ENCODE assay signal across 1 cellular context in the genomic region with DNA sequence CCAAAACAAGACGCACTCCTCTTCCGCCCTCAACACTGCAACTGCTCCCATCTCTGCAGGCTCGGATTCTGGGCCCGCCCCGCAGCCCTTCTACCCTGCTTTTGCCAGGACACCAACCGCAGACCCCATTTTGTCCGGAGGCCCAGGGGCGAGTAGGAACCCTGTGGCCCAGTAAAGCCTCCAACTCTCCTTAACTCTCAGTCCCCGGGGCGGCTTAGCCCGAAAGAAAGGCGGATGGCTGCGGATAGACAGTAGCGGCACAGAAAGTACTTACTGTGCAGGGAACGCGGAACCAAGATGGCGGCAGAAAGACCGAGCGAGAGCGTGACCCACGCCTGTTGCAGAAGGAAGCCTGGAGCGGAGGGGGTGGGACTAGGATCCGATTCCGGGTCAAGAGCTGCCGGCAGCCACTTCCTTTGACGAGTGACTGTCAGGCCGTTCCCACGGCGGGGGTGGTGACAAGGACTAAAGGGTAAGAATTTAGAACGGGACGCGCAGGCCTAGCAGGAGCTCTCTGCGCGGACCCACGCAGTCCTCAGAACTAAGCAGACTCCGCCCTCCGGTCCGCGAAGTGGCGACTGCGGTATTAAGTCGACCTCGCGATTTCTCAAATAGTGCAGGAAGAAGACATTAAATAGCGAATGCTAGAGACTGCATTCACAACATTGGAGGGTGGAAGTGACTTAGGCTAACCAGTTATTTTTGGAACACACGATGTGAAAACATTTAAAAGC.
TF ChIP-seq lines count a peak whose summit lies in the region.

Gene NACA (minus strand): TSS at position 311 of the 734 bp plus-strand sequence. CDS start 778 bp downstream, outside the sequence.

TF ChIP-seq in HepG2, 621 proteins besides CTCF, POLR2A, EP300 and RAD21 (continued from another document):
- TF ChIP-seq, protein P1, sequence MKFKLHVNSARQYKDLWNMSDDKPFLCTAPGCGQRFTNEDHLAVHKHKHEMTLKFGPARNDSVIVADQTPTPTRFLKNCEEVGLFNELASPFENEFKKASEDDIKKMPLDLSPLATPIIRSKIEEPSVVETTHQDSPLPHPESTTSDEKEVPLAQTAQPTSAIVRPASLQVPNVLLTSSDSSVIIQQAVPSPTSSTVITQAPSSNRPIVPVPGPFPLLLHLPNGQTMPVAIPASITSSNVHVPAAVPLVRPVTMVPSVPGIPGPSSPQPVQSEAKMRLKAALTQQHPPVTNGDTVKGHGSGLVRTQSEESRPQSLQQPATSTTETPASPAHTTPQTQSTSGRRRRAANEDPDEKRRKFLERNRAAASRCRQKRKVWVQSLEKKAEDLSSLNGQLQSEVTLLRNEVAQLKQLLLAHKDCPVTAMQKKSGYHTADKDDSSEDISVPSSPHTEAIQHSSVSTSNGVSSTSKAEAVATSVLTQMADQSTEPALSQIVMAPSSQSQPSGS (CRISPR knock-in tag; IDR thresholded peaks at IDR 0.05), result peak; percentile 85; the same call in 1 of the 2 replicates
- TF ChIP-seq ZNF777 (CRISPR knock-in tag; IDR thresholded peaks at IDR 0.05) (0 out of 2 replicates have a peak, but pooled peaks have one; percentile 19), ATF1 (CRISPR knock-in tag; IDR thresholded peaks at IDR 0.05) (peak; percentile 52; the same call in 1 of the 2 replicates), BRD4 (CRISPR knock-in tag; IDR thresholded peaks at IDR 0.05) (peak; percentile 99), ZNF660 (CRISPR knock-in tag; IDR thresholded peaks at IDR 0.05; ENCODE audit: borderline replicate concordance, low read depth) (no peak), EED (CRISPR knock-in tag; IDR thresholded peaks at IDR 0.05) (peak; percentile 66; the same call in 1 of the 2 replicates), ELF3 (CRISPR knock-in tag; IDR thresholded peaks at IDR 0.05) (peak; percentile 88), ZNF510 (CRISPR knock-in tag; IDR thresholded peaks at IDR 0.05; ENCODE audit: low read depth) (no peak), ZBTB20 (CRISPR knock-in tag; IDR thresholded peaks at IDR 0.05; ENCODE audit: borderline replicate concordance, low read depth) (peak; percentile 73; the same call in 1 of the 2 replicates), CBX5 (CRISPR knock-in tag; IDR thresholded peaks at IDR 0.05; ENCODE audit: borderline replicate concordance) (peak; percentile 40; the same call in 1 of the 2 replicates), ZNF556 (CRISPR knock-in tag; IDR thresholded peaks at IDR 0.05; ENCODE audit: borderline replicate concordance) (peak; percentile 91), TCF7L2 (IDR thresholded peaks at IDR 0.05; ENCODE audit: low read depth, low read length) (no peak), ZNF256 (CRISPR knock-in tag; conservative IDR thresholded peaks at IDR 0.05) (no peak), ZNF446 (CRISPR knock-in tag; IDR thresholded peaks at IDR 0.05) (0 out of 2 replicates have a peak, but pooled peaks have one; percentile 74), SNRNP70 (IDR thresholded peaks at IDR 0.05; ENCODE audit: low read depth, low read length) (no peak), CREM (IDR thresholded peaks at IDR 0.05) (peak; percentile 76), CREM (CRISPR knock-in tag; IDR thresholded peaks at IDR 0.05) (0 out of 2 replicates have a peak, but pooled peaks have one; percentile 37), DR1 (CRISPR knock-in tag; IDR thresholded peaks at IDR 0.05) (peak; percentile 85; the same call in 1 of the 2 replicates), KMT2A (CRISPR knock-in tag; IDR thresholded peaks at IDR 0.05) (peak; percentile 93), ZNF569 (CRISPR knock-in tag; IDR thresholded peaks at IDR 0.05; ENCODE audit: borderline replicate concordance) (no peak), ZKSCAN5 (CRISPR knock-in tag; IDR thresholded peaks at IDR 0.05) (no peak), PPARG (CRISPR knock-in tag; conservative IDR thresholded peaks at IDR 0.05) (peak; percentile 46; the same call in 1 of the 2 replicates), RBM39 (IDR thresholded peaks at IDR 0.05; ENCODE audit: low read depth, low read length, poor library complexity, severe bottlenecking) (peak; percentile 92), PHF8 (CRISPR knock-in tag; IDR thresholded peaks at IDR 0.05) (peak; percentile 94), MLLT10 (CRISPR knock-in tag; IDR thresholded peaks at IDR 0.05) (no peak), ZNF230 (CRISPR knock-in tag; IDR thresholded peaks at IDR 0.05) (peak; percentile 93), NR2F6 (IDR thresholded peaks at IDR 0.05) (0 out of 2 replicates have a peak, but pooled peaks have one; percentile 39), NR2F6 (CRISPR knock-in tag; IDR thresholded peaks at IDR 0.05) (peak; percentile 53; the same call in 1 of the 2 replicates), ZNF772 (CRISPR knock-in tag; IDR thresholded peaks at IDR 0.05) (no peak; the same call in 1 of the 2 replicates)
- TF ChIP-seq, protein P2, sequence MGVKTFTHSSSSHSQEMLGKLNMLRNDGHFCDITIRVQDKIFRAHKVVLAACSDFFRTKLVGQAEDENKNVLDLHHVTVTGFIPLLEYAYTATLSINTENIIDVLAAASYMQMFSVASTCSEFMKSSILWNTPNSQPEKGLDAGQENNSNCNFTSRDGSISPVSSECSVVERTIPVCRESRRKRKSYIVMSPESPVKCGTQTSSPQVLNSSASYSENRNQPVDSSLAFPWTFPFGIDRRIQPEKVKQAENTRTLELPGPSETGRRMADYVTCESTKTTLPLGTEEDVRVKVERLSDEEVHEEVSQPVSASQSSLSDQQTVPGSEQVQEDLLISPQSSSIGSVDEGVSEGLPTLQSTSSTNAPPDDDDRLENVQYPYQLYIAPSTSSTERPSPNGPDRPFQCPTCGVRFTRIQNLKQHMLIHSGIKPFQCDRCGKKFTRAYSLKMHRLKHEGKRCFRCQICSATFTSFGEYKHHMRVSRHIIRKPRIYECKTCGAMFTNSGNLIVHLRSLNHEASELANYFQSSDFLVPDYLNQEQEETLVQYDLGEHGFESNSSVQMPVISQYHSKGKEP (CRISPR knock-in tag; IDR thresholded peaks at IDR 0.05), result no peak; the same call in 1 of the 2 replicates
- TF ChIP-seq, protein P3, sequence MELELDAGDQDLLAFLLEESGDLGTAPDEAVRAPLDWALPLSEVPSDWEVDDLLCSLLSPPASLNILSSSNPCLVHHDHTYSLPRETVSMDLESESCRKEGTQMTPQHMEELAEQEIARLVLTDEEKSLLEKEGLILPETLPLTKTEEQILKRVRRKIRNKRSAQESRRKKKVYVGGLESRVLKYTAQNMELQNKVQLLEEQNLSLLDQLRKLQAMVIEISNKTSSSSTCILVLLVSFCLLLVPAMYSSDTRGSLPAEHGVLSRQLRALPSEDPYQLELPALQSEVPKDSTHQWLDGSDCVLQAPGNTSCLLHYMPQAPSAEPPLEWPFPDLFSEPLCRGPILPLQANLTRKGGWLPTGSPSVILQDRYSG (CRISPR knock-in tag; IDR thresholded peaks at IDR 0.05), result no peak
